ENCODE assay signal across 1 cellular context in genomic region chr17:37422971-37423625, GRCh38.
TF ChIP-seq lines count a peak whose summit lies in the region.

No MANE protein-coding gene starts in this region.

TF ChIP-seq in HepG2, 621 proteins besides CTCF, POLR2A, EP300 and RAD21:
- no peak for TF ChIP-seq ZFP36L1 (CRISPR knock-in tag; IDR thresholded peaks at IDR 0.05)
- TF ChIP-seq ARID2 (CRISPR knock-in tag; IDR thresholded peaks at IDR 0.05; ENCODE audit: borderline replicate concordance) = no peak
- TF ChIP-seq GATAD1 (CRISPR knock-in tag; IDR thresholded peaks at IDR 0.05) = no peak
- TF ChIP-seq PAX8 (CRISPR knock-in tag; IDR thresholded peaks at IDR 0.05; ENCODE audit: borderline replicate concordance) = no peak
- TF ChIP-seq MBD4 (IDR thresholded peaks at IDR 0.05; ENCODE audit: borderline replicate concordance, low read length) = no peak
- peak; percentile 91 for TF ChIP-seq SIX4 (CRISPR knock-in tag; IDR thresholded peaks at IDR 0.05)
- TF ChIP-seq ZNF768 (CRISPR knock-in tag; IDR thresholded peaks at IDR 0.05) = no peak
- no peak for TF ChIP-seq NCOR1 (IDR thresholded peaks at IDR 0.05; ENCODE audit: borderline replicate concordance, low read length)
- TF ChIP-seq ZNF512 (CRISPR knock-in tag; IDR thresholded peaks at IDR 0.05) = no peak
- TF ChIP-seq SIX1 (CRISPR knock-in tag; IDR thresholded peaks at IDR 0.05; ENCODE audit: borderline replicate concordance) = peak; percentile 66; the same call in 1 of the 2 replicates
- TF ChIP-seq JDP2 (CRISPR knock-in tag; IDR thresholded peaks at IDR 0.05; ENCODE audit: borderline replicate concordance) = no peak
- TF ChIP-seq ZNF460 (CRISPR knock-in tag; IDR thresholded peaks at IDR 0.05; ENCODE audit: borderline replicate concordance) = peak; percentile 88
- no peak for TF ChIP-seq IKZF1 (IDR thresholded peaks at IDR 0.05)
- no peak for TF ChIP-seq SRSF4 (IDR thresholded peaks at IDR 0.05; ENCODE audit: low read depth, low read length, poor library complexity, severe bottlenecking)
- TF ChIP-seq ZNF326 (CRISPR knock-in tag; IDR thresholded peaks at IDR 0.05; ENCODE audit: borderline replicate concordance) = no peak
- no peak for TF ChIP-seq TEAD2 (CRISPR knock-in tag; IDR thresholded peaks at IDR 0.05)
- no peak for TF ChIP-seq KDM5A (IDR thresholded peaks at IDR 0.05; ENCODE audit: borderline replicate concordance, low read length)
- no peak for TF ChIP-seq ZNF276 (CRISPR knock-in tag; IDR thresholded peaks at IDR 0.05; ENCODE audit: low read depth)
- no peak for TF ChIP-seq CREBL2 (CRISPR knock-in tag; IDR thresholded peaks at IDR 0.05; ENCODE audit: borderline replicate concordance)
- TF ChIP-seq PAXIP1 (CRISPR knock-in tag; conservative IDR thresholded peaks at IDR 0.05) = no peak
- peak; percentile 80 for TF ChIP-seq CEBPG (CRISPR knock-in tag; IDR thresholded peaks at IDR 0.05)
- no peak for TF ChIP-seq ZNF10 (CRISPR knock-in tag; IDR thresholded peaks at IDR 0.05; ENCODE audit: borderline replicate concordance, low read depth)
- TF ChIP-seq ZSCAN12 (CRISPR knock-in tag; IDR thresholded peaks at IDR 0.05) = no peak
- no peak for TF ChIP-seq ZFP90 (CRISPR knock-in tag; IDR thresholded peaks at IDR 0.05; ENCODE audit: borderline replicate concordance)
- no peak for TF ChIP-seq LRRFIP1 (CRISPR knock-in tag; conservative IDR thresholded peaks at IDR 0.05)
